Comparison of ENCODE assay signal across 12 cellular contexts in genomic region chr12:98838282-98838681, GRCh38.
DNase-seq lines count a peak whose midpoint lies in the region; ATAC-seq and TF ChIP-seq lines count a peak whose summit lies in the region.
"Had no signal": no experiment of that assay in that cellular context is flagged by ENCODE, and none has a peak within 500 bp of the region (broad histone marks: within the 10 kb centered on the region; RNA-seq: fewer than 3 reads in every experiment).

No MANE protein-coding gene starts in this region.

- H3K4me2 ChIP-seq in mammary epithelial cell (ENCODE audit: insufficient read depth, low read depth, low read length) = no peak overlapping the region

- no peak for ATAC-seq in GM18511 (IDR thresholded peaks at IDR 0.05; ENCODE audit: unreplicated experiment)
- ATAC-seq: gastrocnemius medialis had no signal

- peaks cover 3% of the 10 kb centered on the region for H3K27me3 Mint-ChIP-seq in HFFc6 (ENCODE audit: insufficient read depth)
- peaks cover 52% of the 10 kb centered on the region for H3K27me3 Mint-ChIP-seq in mesothelial cell of epicardium (ENCODE audit: low read depth)

- H3K27me3 ChIP-seq in mammary epithelial cell (ENCODE audit: insufficient read depth, low read length) (peaks cover 5% of the 10 kb centered on the region), esophagus muscularis mucosa (no peaks in the 10 kb centered on the region)
- H3K27me3 ChIP-seq: gastrocnemius medialis, SJCRH30 had no signal

- no peaks in the 10 kb centered on the region for H3K9me3 ChIP-seq in mammary epithelial cell (replicated peaks; ENCODE audit: insufficient read depth, low read length)
- H3K9me3 ChIP-seq in esophagus muscularis mucosa = no peaks in the 10 kb centered on the region
- H3K9me3 ChIP-seq: gastrocnemius medialis, SJCRH30 had no signal

- no peaks in the 10 kb centered on the region for H3K79me2 ChIP-seq in mammary epithelial cell (ENCODE audit: insufficient read depth, low read length)

- H3K4me3 Mint-ChIP-seq in HFFc6 (no peak overlapping the region), mesothelial cell of epicardium (no peak overlapping the region)

- H4K20me1 ChIP-seq in mammary epithelial cell (ENCODE audit: insufficient read depth, low read length) = no peaks in the 10 kb centered on the region

- TF ChIP-seq CTCF in AG09309 (IDR thresholded peaks at IDR 0.05; ENCODE audit: control insufficient read depth, insufficient read depth, low read depth, low read length, missing control alignments) (peak; percentile 56), HFFc6 (IDR thresholded peaks at IDR 0.05) (peak; percentile 74), mammary epithelial cell (conservative IDR thresholded peaks at IDR 0.05 in 1 of 2, IDR thresholded peaks at IDR 0.05 in 1 of 2; ENCODE audit: extremely low read depth in 1 of 2, insufficient read depth in 1 of 2, low read depth in 1 of 2, low read length in 2 of 2) (peak; percentile 24 to 41), mesothelial cell of epicardium (IDR thresholded peaks at IDR 0.05; ENCODE audit: unreplicated experiment) (peak; percentile 66), esophagus muscularis mucosa (IDR thresholded peaks at IDR 0.05) (peak in 1 of 3 experiments; percentile 25)

- H3K27ac Mint-ChIP-seq in HFFc6 (no peak overlapping the region), mesothelial cell of epicardium (peak overlapping the region; percentile 8)

- in situ Hi-C loops in mammary epithelial cell (cut with MboI; ENCODE audit: low sequenced_read_pairs in 2 of 2) = no loop called here

- H3K36me3 ChIP-seq in mammary epithelial cell (ENCODE audit: insufficient read depth, low read length) = no peaks in the 10 kb centered on the region
- H3K36me3 ChIP-seq in esophagus muscularis mucosa = no peaks in the 10 kb centered on the region
- H3K36me3 ChIP-seq: gastrocnemius medialis, SJCRH30 had no signal

- H3K9me3 Mint-ChIP-seq in HFFc6 (no peaks in the 10 kb centered on the region), mesothelial cell of epicardium (no peaks in the 10 kb centered on the region)

- intact Hi-C loops in mammary epithelial cell (cut with micrococcal nuclease) (no loop called here), esophagus muscularis mucosa (cut with DNase I) (no loop called here)

- no peak overlapping the region for H3K9ac ChIP-seq in mammary epithelial cell (ENCODE audit: insufficient read depth, low read length)

- dilution Hi-C loops in mammary epithelial cell (cut with HindIII; ENCODE audit: low sequenced_read_pairs) = no loop called here

- no TSS peak for BruUV-seq in mammary epithelial cell (replicated peaks; lab: Mats Ljungman, UMichigan)

- CTCF ChIA-PET in mammary epithelial cell (lab: Charles Lee; ENCODE audit: low non-redundant PET) = no interaction called here

- H3K4me3 ChIP-seq in AG09309 (ENCODE audit: control insufficient read depth, low read depth, low read length) = no peak overlapping the region
- H3K4me3 ChIP-seq in mammary epithelial cell (replicated peaks in 1 of 3; ENCODE audit: insufficient read depth in 1 of 3, low read depth in 2 of 3, low read length in 3 of 3) = no peak overlapping the region
- H3K4me3 ChIP-seq in esophagus muscularis mucosa = no peak overlapping the region
- H3K4me3 ChIP-seq: gastrocnemius medialis, SJCRH30 had no signal

- no peak for TF ChIP-seq POLR2A in esophagus muscularis mucosa (IDR thresholded peaks at IDR 0.05; ENCODE audit: low read depth)

- H3K36me3 Mint-ChIP-seq in HFFc6 (ENCODE audit: low read depth) (no peaks in the 10 kb centered on the region), mesothelial cell of epicardium (no peaks in the 10 kb centered on the region)

- peaks cover 6% of the 10 kb centered on the region; the same call in 1 of the 2 replicates for H3K4me1 Mint-ChIP-seq in HFFc6 (ENCODE audit: low read depth)
- no peaks in the 10 kb centered on the region for H3K4me1 Mint-ChIP-seq in mesothelial cell of epicardium

- H3K27ac ChIP-seq in mammary epithelial cell (ENCODE audit: insufficient read depth, low read depth, low read length) (no peak overlapping the region), esophagus muscularis mucosa (replicated peaks in 1 of 4) (no peak overlapping the region)
- H3K27ac ChIP-seq: gastrocnemius medialis, SJCRH30 had no signal

- DNase-seq in AG09309 (ENCODE audit: low read depth) (no peak), HFFc6 (no peak), mammary epithelial cell (no peak), mesothelial cell of epicardium (ENCODE audit: low spot score in 2 of 2, unreplicated experiment in 2 of 2) (no peak), NCI-H226 (no peak), esophagus muscularis mucosa (ENCODE audit: extremely low spot score) (no peak)
- no peak for DNase-seq in NK-92 treated with Interleukin-12 subunit alpha and Interleukin-12 subunit beta, amount 100 ng/mL, for 24 hours (lab: John Stamatoyannopoulos, UW)
- DNase-seq: activated CD8-positive, alpha-beta memory T cell treated with anti-CD3 and anti-CD28 coated beads for 24 hours; gastrocnemius medialis; NCI-H187 treated with DMSO at 0.1 percent for 48 hours had no signal

- WGBS in mammary epithelial cell (ENCODE audit: low coverage, missing lambda C conversion rate) = 56% methylated on average over 6 of the region's 6 CpGs
- 65% methylated on average over 6 of the region's 6 CpGs for WGBS in esophagus muscularis mucosa

- H2AFZ ChIP-seq in mammary epithelial cell (ENCODE audit: low read depth, low read length) = no peak overlapping the region

- H3K4me1 ChIP-seq in mammary epithelial cell (ENCODE audit: insufficient read depth, low read length) (no peaks in the 10 kb centered on the region), esophagus muscularis mucosa (peaks cover 0 to 9% (median 5%) of the 10 kb centered on the region in 4 donors)
- H3K4me1 ChIP-seq: gastrocnemius medialis had no signal

- no peak for TF ChIP-seq EP300 in esophagus muscularis mucosa (IDR thresholded peaks at IDR 0.05)
